Comparison of ENCODE assay signal across 37 cellular contexts in genomic region chr13:94516456-94516855, GRCh38. TPM values are rescaled to one million over a fixed set of nuclear protein-coding genes. Genes with fewer than 3 reads are reported as not detected.
DNase-seq lines count a peak whose midpoint lies in the region; ATAC-seq and TF ChIP-seq lines count a peak whose summit lies in the region.
"Had no signal": no experiment of that assay in that cellular context is flagged by ENCODE, and none has a peak within 500 bp of the region (broad histone marks: within the 10 kb centered on the region; RNA-seq: fewer than 3 reads in every experiment).

No MANE protein-coding gene starts in this region.

- no peaks in the 10 kb centered on the region for H3K79me1 ChIP-seq in trophoblast cell (ENCODE audit: low read length)

- H3K27me3 ChIP-seq in trophoblast cell (ENCODE audit: insufficient read depth, low read length) = no peaks in the 10 kb centered on the region
- H3K27me3 ChIP-seq: BE2C; BLaER1; BLaER1 treated with 17β-estradiol and CSF1 and Interleukin-3, amounts not matched to agents 10 nM and 100 nM had no signal

- no peak overlapping the region for H3K4me3 Mint-ChIP-seq in activated CD8-positive, alpha-beta T cell treated with anti-CD3 and anti-CD28 coated beads for 36 hours
- H3K4me3 Mint-ChIP-seq: B cell; CD14-positive monocyte; CD4-positive, alpha-beta memory T cell; CD4-positive, alpha-beta T cell; CD4-positive, CD25-positive, alpha-beta regulatory T cell; CD8-positive, alpha-beta memory T cell; CD8-positive, alpha-beta T cell had no signal

- no peak overlapping the region for H3K27ac ChIP-seq in trophoblast cell (ENCODE audit: low read depth, low read length)
- H3K27ac ChIP-seq: 22Rv1; A549; BLaER1; BLaER1 treated with 17β-estradiol and CSF1 and Interleukin-3, amounts not matched to agents 10 nM and 100 nM; C4-2B had no signal

- H2BK120ac ChIP-seq in trophoblast cell (ENCODE audit: insufficient read depth, low read length, poor library complexity) = no peak overlapping the region

- no peaks in the 10 kb centered on the region for H3K4me1 ChIP-seq in trophoblast cell (ENCODE audit: control insufficient read depth in 1 of 2, insufficient read depth in 2 of 2, low read length in 2 of 2)
- H3K4me1 ChIP-seq: A549, BE2C, BLaER1, Caco-2 had no signal

- intact Hi-C loops in activated CD8-positive, alpha-beta T cell treated with anti-CD3 and anti-CD28 coated beads for 36 hours (cut with micrococcal nuclease) = no loop called here

- no peak overlapping the region for H2AFZ ChIP-seq in trophoblast cell (ENCODE audit: insufficient read depth, low read length, poor library complexity)

- H3K18ac ChIP-seq in trophoblast cell (ENCODE audit: low read length) = no peak overlapping the region

- peaks cover 1% of the 10 kb centered on the region for H3K27me3 Mint-ChIP-seq in activated CD8-positive, alpha-beta T cell treated with anti-CD3 and anti-CD28 coated beads for 36 hours

- H3K4me3 ChIP-seq in trophoblast cell (ENCODE audit: low read depth, low read length) = no peak overlapping the region
- H3K4me3 ChIP-seq: A549; BLaER1; BLaER1 treated with 17β-estradiol and CSF1 and Interleukin-3, amounts not matched to agents 10 nM and 100 nM had no signal

- no peaks in the 10 kb centered on the region for H3K9me3 ChIP-seq in trophoblast cell (ENCODE audit: insufficient read depth, low read depth, low read length)
- H3K9me3 ChIP-seq: A549, BE2C, Caco-2 had no signal

- no peak overlapping the region for H3K4me2 ChIP-seq in trophoblast cell (ENCODE audit: low read length)
- H3K4me2 ChIP-seq: A549, BLaER1 had no signal

- no CpG with 5 or more reads among the region's 1 CpG for whole genome bisulfite sequencing in trophoblast cell (ENCODE audit: extremely low coverage, insufficient coverage, insufficient read length)

- no peak overlapping the region for H3K14ac ChIP-seq in trophoblast cell (ENCODE audit: low read length)

- H3K9me3 Mint-ChIP-seq in activated CD8-positive, alpha-beta T cell treated with anti-CD3 and anti-CD28 coated beads for 36 hours = peaks cover 2% of the 10 kb centered on the region
- H3K9me3 Mint-ChIP-seq: CD4-positive, alpha-beta T cell; CD8-positive, alpha-beta T cell had no signal

- H3K9ac ChIP-seq in trophoblast cell (ENCODE audit: low read length) = no peak overlapping the region
- H3K9ac ChIP-seq: BLaER1; BLaER1 treated with 17β-estradiol and CSF1 and Interleukin-3, amounts not matched to agents 10 nM and 100 nM had no signal

- H3K4me1 Mint-ChIP-seq in activated CD8-positive, alpha-beta T cell treated with anti-CD3 and anti-CD28 coated beads for 36 hours (ENCODE audit: low read depth) = no peaks in the 10 kb centered on the region
- H3K4me1 Mint-ChIP-seq: B cell; CD4-positive, alpha-beta memory T cell; CD8-positive, alpha-beta memory T cell had no signal

- H2BK5ac ChIP-seq in trophoblast cell (ENCODE audit: low read depth, low read length, poor library complexity) = no peak overlapping the region

- peak; percentile 50 for DNase-seq in COLO829 (ENCODE audit: low spot score)
- peak; percentile 98 for DNase-seq in SK-MEL-5 (ENCODE audit: low read depth, low spot score)
- DNase-seq in foreskin melanocyte = peak; percentile 86
- DNase-seq in activated CD8-positive, alpha-beta T cell treated with anti-CD3 and anti-CD28 coated beads for 36 hours = no peak
- DNase-seq in trophoblast cell = no peak
- DNase-seq in left lobe of liver (ENCODE audit: low spot score) = no peak
- DNase-seq: 8988T; ACHN; AML-193; BE2C; C1 segment of cervical spinal cord; Caco-2; Calu3; CD4-positive, alpha-beta memory T cell; CD4-positive, alpha-beta T cell; CD4-positive, CD25-positive, alpha-beta regulatory T cell; CD8-positive, alpha-beta memory T cell; CD8-positive, alpha-beta T cell; COR-L47; DMS 273 treated with DMSO at 0.1 percent for 48 hours; DMS153; DMS53; DMS79; DMS79 treated with DMSO at 0.1 percent for 48 hours; DND-41; EL had no signal

- no peaks in the 10 kb centered on the region for H3K79me2 ChIP-seq in trophoblast cell (ENCODE audit: control insufficient read depth, insufficient read depth, low read length, poor library complexity)

- no peak overlapping the region for H2BK12ac ChIP-seq in trophoblast cell (ENCODE audit: low read length)

- no peak overlapping the region for H3K23ac ChIP-seq in trophoblast cell (ENCODE audit: low read length)

- no peak overlapping the region for H3K4ac ChIP-seq in trophoblast cell (ENCODE audit: low read depth, low read length)

- no peaks in the 10 kb centered on the region for H3K36me3 Mint-ChIP-seq in activated CD8-positive, alpha-beta T cell treated with anti-CD3 and anti-CD28 coated beads for 36 hours (ENCODE audit: low read depth)
- H3K36me3 Mint-ChIP-seq: CD14-positive monocyte; CD4-positive, alpha-beta memory T cell; CD4-positive, CD25-positive, alpha-beta regulatory T cell; CD8-positive, alpha-beta T cell had no signal

- no peak for TF ChIP-seq CTCF in activated CD8-positive, alpha-beta T cell treated with anti-CD3 and anti-CD28 coated beads for 36 hours (IDR thresholded peaks at IDR 0.05)

- H3K36me3 ChIP-seq in trophoblast cell (ENCODE audit: control insufficient read depth in 1 of 2, insufficient read depth in 2 of 2, low read length in 2 of 2) = no peaks in the 10 kb centered on the region
- H3K36me3 ChIP-seq: BE2C; BLaER1; BLaER1 treated with 17β-estradiol and CSF1 and Interleukin-3, amounts not matched to agents 10 nM and 100 nM had no signal

- POLR2A ChIA-PET in activated CD8-positive, alpha-beta T cell treated with anti-CD3 and anti-CD28 coated beads for 36 hours (lab: Charles Lee) = no interaction called here

- in situ Hi-C loops in SK-MEL-5 (cut with HindIII; ENCODE audit: low pct_unique_long_range_greater_than_20kb, low sequenced_read_pairs) = no loop called here

- H4K12ac ChIP-seq in trophoblast cell (ENCODE audit: low read depth, low read length) = no peak overlapping the region

- CTCF ChIA-PET in activated CD8-positive, alpha-beta T cell treated with anti-CD3 and anti-CD28 coated beads for 36 hours (lab: Charles Lee) = no interaction called here

- ATAC-seq in activated CD8-positive, alpha-beta T cell treated with anti-CD3 and anti-CD28 coated beads for 36 hours = no peak
- ATAC-seq in left lobe of liver = no peak
- ATAC-seq: A549; CD8-positive, alpha-beta T cell had no signal

- H4K91ac ChIP-seq in trophoblast cell (ENCODE audit: low read depth, low read length) = no peak overlapping the region

- no peak overlapping the region for H4K8ac ChIP-seq in trophoblast cell (ENCODE audit: low read depth, low read length)

- no peak overlapping the region for H2AK5ac ChIP-seq in trophoblast cell (ENCODE audit: low read length)

- no peak overlapping the region for H3K27ac Mint-ChIP-seq in activated CD8-positive, alpha-beta T cell treated with anti-CD3 and anti-CD28 coated beads for 36 hours
- H3K27ac Mint-ChIP-seq: B cell; CD4-positive, alpha-beta T cell; CD4-positive, CD25-positive, alpha-beta regulatory T cell; CD8-positive, alpha-beta memory T cell; CD8-positive, alpha-beta T cell had no signal

RNA-seq across cellular contexts. Expression of gene DCT, which starts 37.0 kb away (rescaled TPM):
- 1,230 and 1,300 TPM in 2 replicates for total RNA-seq in SK-MEL-5 (2014; rRNA removed; shearing (Covaris generic))
- polyA plus RNA-seq in SK-MEL-5 (2015; cell fraction: cytosol; rRNA removed) = 598 and 758 TPM in 2 replicates
- polyA plus RNA-seq in SK-MEL-5 (2015; cell fraction: nucleus; rRNA removed) = 4,228 and 4,930 TPM in 2 replicates
- under 1 TPM in 1 of 2 experiments, not detected in 1; 0.07 TPM for total RNA-seq in activated CD8-positive, alpha-beta T cell treated with anti-CD3 and anti-CD28 coated beads for 36 hours
- polyA plus RNA-seq in trophoblast cell (2013) = 0.01 and 0.03 TPM in 2 replicates
- 0.30 TPM for total RNA-seq in left lobe of liver
- total RNA-seq: A172, A673, Caco-2, Calu3 had no signal
- polyA plus RNA-seq: AG04450; BJ; CD14-positive monocyte; CD8-positive, alpha-beta memory T cell had no signal

Comparison
In these comparisons a context has a peak if more than half of its experiments do, and no peak if none do; other contexts are left out.
1. DNase-seq: peak in COLO829 (single experiment), SK-MEL-5 (single experiment) and foreskin melanocyte (single experiment); none in activated CD8-positive, alpha-beta T cell treated with anti-CD3 and anti-CD28 coated beads for 36 hours (single experiment), trophoblast cell (0 of 2) and left lobe of liver (single experiment).
2. RNA of gene DCT, which starts 37.0 kb away (total RNA-seq): 1,230 to 1,300 TPM in SK-MEL-5; 0.30 TPM in left lobe of liver (single experiment) and 0.07 TPM in activated CD8-positive, alpha-beta T cell treated with anti-CD3 and anti-CD28 coated beads for 36 hours; every median in the first group is over 100 times any median in the second.